12 cellular contexts compared by ENCODE assay signal in the genomic region with DNA sequence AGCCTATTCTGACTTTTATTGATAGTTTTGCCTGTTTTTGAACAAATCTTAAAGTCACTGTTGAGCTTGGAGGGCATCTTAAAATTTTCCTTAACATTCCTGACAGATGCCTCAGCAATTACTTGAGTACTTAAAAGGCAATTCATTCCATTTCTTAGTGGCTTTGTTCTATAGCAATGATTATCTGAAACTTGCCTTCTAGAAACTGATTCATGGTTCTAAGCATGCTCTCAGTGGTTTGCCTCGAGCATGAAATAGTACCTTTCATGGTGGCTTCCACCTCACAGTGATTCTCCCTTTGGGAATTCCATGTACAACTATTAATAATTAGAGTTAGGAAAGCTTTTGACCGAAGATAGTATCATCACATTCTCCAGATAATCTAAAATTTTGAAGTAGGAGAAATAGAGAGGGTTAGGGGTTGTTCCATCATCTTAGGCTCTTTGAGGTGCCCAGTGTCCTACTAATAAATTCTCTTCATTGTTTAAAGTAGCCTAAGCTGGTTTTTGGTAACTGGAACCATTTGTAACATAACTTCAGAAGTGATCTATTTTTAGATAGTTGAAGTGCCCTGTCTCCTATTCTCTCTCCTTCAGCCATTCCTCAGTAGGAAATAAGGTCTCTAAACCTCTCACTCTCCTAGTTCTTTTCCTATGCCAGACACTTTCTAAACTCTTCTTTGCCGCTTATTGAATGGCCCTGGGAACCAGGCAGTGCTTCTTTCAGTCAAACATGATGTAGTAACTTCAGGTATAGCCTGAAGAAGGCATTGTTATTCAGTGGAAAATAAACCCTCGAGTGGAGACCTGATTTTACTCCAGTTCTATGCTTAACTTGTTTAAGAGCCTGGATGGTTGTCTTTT.
A peak's percentile ranks its signal among the peaks of the same experiment; 100 is the strongest.
DNase-seq lines count a peak whose midpoint lies in the region; ATAC-seq, FAIRE-seq and TF ChIP-seq lines count a peak whose summit lies in the region.
"Had no signal": no experiment of that assay in that cellular context is flagged by ENCODE, and none has a peak within 500 bp of the region (broad histone marks: within the 10 kb centered on the region; RNA-seq: fewer than 3 reads in every experiment).

No MANE protein-coding gene starts in this region.

- H3K9me3 ChIP-seq in trophoblast cell (ENCODE audit: insufficient read depth, low read depth, low read length): no peaks in the 10 kb centered on the region

- H4K91ac ChIP-seq in trophoblast cell (ENCODE audit: low read depth, low read length): no peak overlapping the region

- H3K27me3 Mint-ChIP-seq in activated CD8-positive, alpha-beta T cell treated with anti-CD3 and anti-CD28 coated beads for 36 hours: no peaks in the 10 kb centered on the region
- H3K27me3 Mint-ChIP-seq: activated CD8-positive, alpha-beta memory T cell treated with anti-CD3 and anti-CD28 coated beads, Interleukin-2, amount 10 ng/mL, durations not matched to agents 7 days and 5 days had no signal

- no peak overlapping the region for H3K9ac ChIP-seq in trophoblast cell (ENCODE audit: low read length)

- peaks cover 54% of the 10 kb centered on the region for H3K36me3 Mint-ChIP-seq in activated CD8-positive, alpha-beta T cell treated with anti-CD3 and anti-CD28 coated beads for 36 hours (ENCODE audit: low read depth)

- DNase-seq in COLO829 (ENCODE audit: low spot score) (peak; percentile 62), RCC 7860 (ENCODE audit: low spot score) (peak; percentile 75), fibroblast of gingiva (ENCODE audit: low read depth) (peak; percentile 50), trophoblast cell (peak; percentile 83 to 97), NCI-H1417 (lab: John Stamatoyannopoulos, UW) (no peak), NCI-H2196 treated with DMSO at 0.1 percent for 48 hours (lab: John Stamatoyannopoulos, UW; ENCODE audit: unreplicated experiment) (no peak), HPDE6-E6E7 (ENCODE audit: extremely low spot score) (no peak)
- DNase-seq in activated CD8-positive, alpha-beta T cell treated with anti-CD3 and anti-CD28 coated beads for 36 hours: no peak
- DNase-seq: activated CD8-positive, alpha-beta memory T cell treated with anti-CD3 and anti-CD28 coated beads, Interleukin-2, amount 10 ng/mL, durations not matched to agents 7 days and 5 days; immature natural killer cell; NCI-H510A treated with DMSO at 0.1 percent for 48 hours; SW 1271 had no signal

- H2BK120ac ChIP-seq in trophoblast cell (ENCODE audit: insufficient read depth, low read length, poor library complexity): peak overlapping the region; percentile 83

- no peak overlapping the region for H3K18ac ChIP-seq in trophoblast cell (ENCODE audit: low read length)

- no peak overlapping the region for H2BK5ac ChIP-seq in trophoblast cell (ENCODE audit: low read depth, low read length, poor library complexity)

- TF ChIP-seq CTCF in activated CD8-positive, alpha-beta T cell treated with anti-CD3 and anti-CD28 coated beads for 36 hours (IDR thresholded peaks at IDR 0.05): no peak

- H3K4me1 ChIP-seq in trophoblast cell (ENCODE audit: control insufficient read depth in 1 of 2, insufficient read depth in 2 of 2, low read length in 2 of 2): peaks cover 6 to 17% of the 10 kb centered on the region in 2 experiments

- H3K23ac ChIP-seq in trophoblast cell (ENCODE audit: low read length): no peak overlapping the region

- H3K4me1 Mint-ChIP-seq in activated CD8-positive, alpha-beta T cell treated with anti-CD3 and anti-CD28 coated beads for 36 hours (ENCODE audit: low read depth): peaks cover 62% of the 10 kb centered on the region

- no peak overlapping the region for H3K4me3 Mint-ChIP-seq in activated CD8-positive, alpha-beta T cell treated with anti-CD3 and anti-CD28 coated beads for 36 hours
- H3K4me3 Mint-ChIP-seq: activated CD8-positive, alpha-beta memory T cell treated with anti-CD3 and anti-CD28 coated beads, Interleukin-2, amount 10 ng/mL, durations not matched to agents 7 days and 5 days had no signal

- H3K27me3 ChIP-seq in trophoblast cell (ENCODE audit: insufficient read depth, low read length): no peaks in the 10 kb centered on the region

- no peak overlapping the region for H2AK5ac ChIP-seq in trophoblast cell (ENCODE audit: low read length)

- FAIRE-seq in RCC 7860 (lab: Jason Lieb, UNC): peak; percentile 79

- H3K79me1 ChIP-seq in trophoblast cell (ENCODE audit: low read length): peaks cover 6% of the 10 kb centered on the region

- no peak overlapping the region for H3K4me2 ChIP-seq in trophoblast cell (ENCODE audit: low read length)

- H2AFZ ChIP-seq in trophoblast cell (ENCODE audit: insufficient read depth, low read length, poor library complexity): no peak overlapping the region

- no peak overlapping the region for H3K27ac Mint-ChIP-seq in activated CD8-positive, alpha-beta T cell treated with anti-CD3 and anti-CD28 coated beads for 36 hours
- H3K27ac Mint-ChIP-seq: activated CD8-positive, alpha-beta memory T cell treated with anti-CD3 and anti-CD28 coated beads, Interleukin-2, amount 10 ng/mL, durations not matched to agents 7 days and 5 days had no signal

- H3K14ac ChIP-seq in trophoblast cell (ENCODE audit: low read length): no peak overlapping the region

- peaks cover 2% of the 10 kb centered on the region in 2 experiments for H3K36me3 ChIP-seq in trophoblast cell (ENCODE audit: control insufficient read depth in 1 of 2, insufficient read depth in 2 of 2, low read length in 2 of 2)

- H3K27ac ChIP-seq in trophoblast cell (ENCODE audit: low read depth, low read length): peak overlapping the region; percentile 46

- intact Hi-C loops in activated CD8-positive, alpha-beta T cell treated with anti-CD3 and anti-CD28 coated beads for 36 hours (cut with micrococcal nuclease): no loop called here

- CTCF ChIA-PET in activated CD8-positive, alpha-beta T cell treated with anti-CD3 and anti-CD28 coated beads for 36 hours (lab: Charles Lee): interaction anchor here (0.7 to 1.4 kb wide), 6 partner anchors 9 to 221 kb away, joined by 3 read pairs; a partner anchor contains a TSS

- H4K12ac ChIP-seq in trophoblast cell (ENCODE audit: low read depth, low read length): no peak overlapping the region

- no peaks in the 10 kb centered on the region for H3K79me2 ChIP-seq in trophoblast cell (ENCODE audit: control insufficient read depth, insufficient read depth, low read length, poor library complexity)

- WGBS in trophoblast cell (ENCODE audit: extremely low coverage, insufficient coverage, insufficient read length): no CpG with 5 or more reads among the region's 4 CpGs

- H2BK12ac ChIP-seq in trophoblast cell (ENCODE audit: low read length): peak overlapping the region; percentile 87

- ATAC-seq in activated CD8-positive, alpha-beta T cell treated with anti-CD3 and anti-CD28 coated beads for 36 hours: no peak
- ATAC-seq: activated CD8-positive, alpha-beta memory T cell treated with anti-CD3 and anti-CD28 coated beads, Interleukin-2, amount 10 ng/mL, durations not matched to agents 7 days and 5 days had no signal

- no peak overlapping the region for H3K4me3 ChIP-seq in trophoblast cell (ENCODE audit: low read depth, low read length)

- POLR2A ChIA-PET in activated CD8-positive, alpha-beta T cell treated with anti-CD3 and anti-CD28 coated beads for 36 hours (lab: Charles Lee): no interaction called here

- no peak overlapping the region for H3K4ac ChIP-seq in trophoblast cell (ENCODE audit: low read depth, low read length)

- H3K9me3 Mint-ChIP-seq in activated CD8-positive, alpha-beta T cell treated with anti-CD3 and anti-CD28 coated beads for 36 hours: no peaks in the 10 kb centered on the region
- H3K9me3 Mint-ChIP-seq: immature natural killer cell had no signal

- no peak overlapping the region for H4K8ac ChIP-seq in trophoblast cell (ENCODE audit: low read depth, low read length)

Comparison
In these comparisons a context has a peak if more than half of its experiments do, and no peak if none do; other contexts are left out.
1. DNase-seq: peak in COLO829 (single experiment), RCC 7860 (single experiment), fibroblast of gingiva (single experiment) and trophoblast cell (2 of 2); none in NCI-H1417 (0 of 3), NCI-H2196 treated with DMSO at 0.1 percent for 48 hours (single experiment), activated CD8-positive, alpha-beta T cell treated with anti-CD3 and anti-CD28 coated beads for 36 hours (single experiment) and HPDE6-E6E7 (single experiment).